Comparison of ENCODE assay signal across 8 cellular contexts in genomic region chr2:132304675-132305380, GRCh38.
DNase-seq lines count a peak whose midpoint lies in the region; ATAC-seq, FAIRE-seq and TF ChIP-seq lines count a peak whose summit lies in the region.
"Not testable (repeated sequence)": the region's sequence is repeated elsewhere in the genome, so short reads cannot be mapped to it uniquely, and the experiment has no call there.

No MANE protein-coding gene starts in this region.

- H2AFZ ChIP-seq in K562 (ENCODE audit: low read depth, low read length) (peak overlapping the region; percentile 55; the same call in 1 of the 2 replicates), fibroblast of lung (ENCODE audit: low read length) (peak overlapping the region; percentile 17)

- 11% methylated on average over 27 of the region's 27 CpGs for WGBS in K562 (ENCODE audit: insufficient coverage, low coverage, missing lambda C conversion rate)

- H3K4me1 ChIP-seq in Panc1 (ENCODE audit: control insufficient read depth, insufficient read depth, low read length); K562 (replicated peaks in 1 of 2; ENCODE audit: control insufficient read depth in 2 of 2, insufficient read depth in 2 of 2, low read length in 2 of 2); fibroblast of lung (ENCODE audit: control insufficient read depth, extremely low read depth, insufficient read depth, low read length); iPS-15b (ENCODE audit: control insufficient read depth, insufficient read depth, low read length); muscle layer of duodenum (ENCODE audit: control insufficient read depth in 1 of 2, insufficient read depth in 2 of 2, low read length in 2 of 2): not testable (repeated sequence)

- H3K9ac ChIP-seq in K562 (ENCODE audit: insufficient read depth in 1 of 2, low read depth in 2 of 2, low read length in 2 of 2); fibroblast of lung (ENCODE audit: insufficient read depth, low read length); iPS-15b (ENCODE audit: low read depth, low read length): not testable (repeated sequence)

- peak overlapping the region; percentile 38 to 55 for H3K4me3 ChIP-seq in Panc1 (ENCODE audit: low read depth in 2 of 2, low read length in 2 of 2)
- H3K4me3 ChIP-seq in K562: peak overlapping the region; percentile 26
- peak overlapping the region in 2 of 4 experiments; percentile 16 to 36 for H3K4me3 ChIP-seq in fibroblast of lung (replicated peaks in 1 of 4; ENCODE audit: control extremely low read depth in 1 of 4, insufficient read depth in 1 of 4, low read depth in 3 of 4, low read length in 4 of 4)
- H3K4me3 ChIP-seq in iPS-15b (ENCODE audit: low read depth, low read length): peak overlapping the region; percentile 76
- H3K4me3 ChIP-seq in muscle layer of duodenum (ENCODE audit: low read depth in 1 of 2, low read length in 2 of 2): peak overlapping the region; percentile 39 to 56
- peak overlapping the region; percentile 36 for H3K4me3 ChIP-seq in skeletal muscle cell (ENCODE audit: low read depth, low read length)

- not testable (repeated sequence) for FAIRE-seq in K562 (lab: Jason Lieb, UNC)

- not testable (repeated sequence) for H3K79me2 ChIP-seq in K562 (ENCODE audit: control insufficient read depth, insufficient read depth, low read length); fibroblast of lung (ENCODE audit: control insufficient read depth, insufficient read depth, low read length)

- H3K27ac ChIP-seq in Panc1 (ENCODE audit: low read length); K562 (ENCODE audit: extremely low read depth, low read depth, low read length); fibroblast of lung (ENCODE audit: insufficient read depth, low read length); muscle layer of duodenum (ENCODE audit: low read length): not testable (repeated sequence)

- not testable (repeated sequence) for TF ChIP-seq RAD21 in K562 (CRISPR knock-in tag; conservative IDR thresholded peaks at IDR 0.05 in 1 of 2, IDR thresholded peaks at IDR 0.05 in 1 of 2)

- H3K9me1 ChIP-seq in K562 (ENCODE audit: control insufficient read depth, insufficient read depth, low read length): not testable (repeated sequence)

- in situ Hi-C loops in ACHN (cut with HindIII; ENCODE audit: low pct_ligation_motif_present, low pct_unique_long_range_greater_than_20kb, low sequenced_read_pairs); Panc1 (cut with HindIII; ENCODE audit: low pct_unique_long_range_greater_than_20kb, low sequenced_read_pairs); K562 (cut with MboI): not testable (repeated sequence)

- H3K27me3 ChIP-seq in Panc1 (ENCODE audit: control insufficient read depth, insufficient read depth, low read length); K562 (ENCODE audit: control insufficient read depth in 2 of 2, insufficient read depth in 2 of 2, low read length in 2 of 2); fibroblast of lung (ENCODE audit: control insufficient read depth, insufficient read depth, low read length); iPS-15b (ENCODE audit: control insufficient read depth, insufficient read depth, low read length); muscle layer of duodenum (ENCODE audit: low read depth, low read length): not testable (repeated sequence)

- intact Hi-C loops in Panc1 (cut with micrococcal nuclease; ENCODE audit: unreplicated experiment); K562 (cut with micrococcal nuclease): not testable (repeated sequence)

- CTCF ChIA-PET in Panc1 (lab: Charles Lee); K562 (lab: Yijun Ruan, JAX; ENCODE audit: low intra/inter-chr PET ratio): not testable (repeated sequence)

- not testable (repeated sequence) for H3K9me3 ChIP-seq in Panc1 (ENCODE audit: control insufficient read depth, insufficient read depth, low read depth, low read length); K562 (replicated peaks; ENCODE audit: control insufficient read depth, insufficient read depth, low read depth, low read length); fibroblast of lung (ENCODE audit: control insufficient read depth, insufficient read depth, low read depth, low read length); iPS-15b (ENCODE audit: control insufficient read depth, insufficient read depth, low read length); muscle layer of duodenum (ENCODE audit: control insufficient read depth in 1 of 2, low read length in 2 of 2)

- POLR2A ChIA-PET in Panc1 (lab: Charles Lee); K562 (lab: Yijun Ruan, JAX): not testable (repeated sequence)

- H4K20me1 ChIP-seq in K562 (replicated peaks; ENCODE audit: control insufficient read depth, insufficient read depth, low read length); fibroblast of lung (ENCODE audit: control insufficient read depth, extremely low read depth, insufficient read depth, low read length): not testable (repeated sequence)

- DNase-seq in ACHN (peak; percentile 75), Panc1 (ENCODE audit: low read depth, low spot score) (peak; percentile 27), K562 (ENCODE audit: extremely low read depth in 1 of 4, low spot score in 3 of 4) (peak in 3 of 4 experiments; percentile 12 to 41 (median 14)), fibroblast of lung (ENCODE audit: low read depth in 2 of 2) (peak; percentile 53 to 78), skeletal muscle cell (ENCODE audit: low read depth) (peak; percentile 15)

- BruUV-seq in Panc1 (replicated peaks; lab: Mats Ljungman, UMichigan); K562 (replicated peaks; lab: Mats Ljungman, UMichigan): not testable (repeated sequence)

- TF ChIP-seq EP300 in K562 (IDR thresholded peaks at IDR 0.05; ENCODE audit: low read length): not testable (repeated sequence)

- H3K4me2 ChIP-seq in K562 (ENCODE audit: insufficient read depth, low read length): peak overlapping the region; percentile 25; the same call in 1 of the 2 replicates
- H3K4me2 ChIP-seq in fibroblast of lung (ENCODE audit: extremely low read depth, insufficient read depth, low read length): not testable (repeated sequence)

- not testable (repeated sequence) for H3K36me3 ChIP-seq in Panc1 (ENCODE audit: control insufficient read depth, insufficient read depth, low read length); K562 (ENCODE audit: control insufficient read depth, insufficient read depth, low read length); fibroblast of lung (ENCODE audit: control insufficient read depth, insufficient read depth, low read length); iPS-15b (ENCODE audit: control insufficient read depth, insufficient read depth, low read length); muscle layer of duodenum (ENCODE audit: control insufficient read depth in 1 of 2, insufficient read depth in 2 of 2, low read length in 2 of 2)

- not testable (repeated sequence) for TF ChIP-seq POLR2A in K562 (conservative IDR thresholded peaks at IDR 0.05)

- TF ChIP-seq CTCF in Panc1 (IDR thresholded peaks at IDR 0.05): 0 out of 2 replicates have a peak, but pooled peaks have one; percentile 13
- TF ChIP-seq CTCF in K562 (IDR thresholded peaks at IDR 0.05 in 2 of 3, conservative IDR thresholded peaks at IDR 0.05 in 1 of 3; ENCODE audit: insufficient read depth in 2 of 3, low read depth in 1 of 3, low read length in 3 of 3); fibroblast of lung (conservative IDR thresholded peaks at IDR 0.05 in 1 of 2, IDR thresholded peaks at IDR 0.05 in 1 of 2; ENCODE audit: low read depth in 1 of 2, low read length in 2 of 2): not testable (repeated sequence)

- ATAC-seq in GM19372 (IDR thresholded peaks at IDR 0.05; ENCODE audit: low read depth, unreplicated experiment): peak; percentile 50
- peak; percentile 100 for ATAC-seq in Panc1
- ATAC-seq in K562: peak; percentile 98

TF ChIP-seq in K562, 482 proteins besides CTCF, POLR2A, EP300 and RAD21 (continues in another document):
- peak in 1 of 3 experiments; percentile 54 for TF ChIP-seq YY1 (IDR thresholded peaks at IDR 0.05; ENCODE audit: borderline replicate concordance in 1 of 3, control insufficient read depth in 1 of 3, extremely low read depth in 1 of 3, insufficient read depth in 3 of 3, insufficient read length in 1 of 3, insufficient replicate concordance in 2 of 3, low read depth in 1 of 3, low read length in 2 of 3)
- TF ChIP-seq CEBPB (tag; IDR thresholded peaks at IDR 0.05): peak; percentile 87
- TF ChIP-seq CREB1 (IDR thresholded peaks at IDR 0.05): 0 out of 2 replicates have a peak, but pooled peaks have one; percentile 19
- TF ChIP-seq CREB1, ATF1, CEBPG (CRISPR knock-in tag; IDR thresholded peaks at IDR 0.05): not testable (repeated sequence)
- TF ChIP-seq HCFC1 (IDR thresholded peaks at IDR 0.05; ENCODE audit: low read depth, low read length): peak; percentile 74
- peak; percentile 63; the same call in 1 of the 2 replicates for TF ChIP-seq CREM (IDR thresholded peaks at IDR 0.05; ENCODE audit: low read depth)
- peak; percentile 53; the same call in 1 of the 2 replicates for TF ChIP-seq ZNF143 (CRISPR knock-in tag; IDR thresholded peaks at IDR 0.05)
- TF ChIP-seq ATF1 (tag; IDR thresholded peaks at IDR 0.05): 0 out of 2 replicates have a peak, but pooled peaks have one; percentile 34
- TF ChIP-seq NRF1 (conservative IDR thresholded peaks at IDR 0.05 in 1 of 2, IDR thresholded peaks at IDR 0.05 in 1 of 2): peak; percentile 85 to 88
- peak in 1 of 2 experiments; percentile 43; a peak in 1 of 4 replicates for TF ChIP-seq CEBPG (tag; conservative IDR thresholded peaks at IDR 0.05 in 1 of 2, IDR thresholded peaks at IDR 0.05 in 1 of 2)
- peak in 1 of 2 experiments; percentile 43; a peak in 1 of 4 replicates for TF ChIP-seq SIX5 (IDR thresholded peaks at IDR 0.05; ENCODE audit: borderline replicate concordance in 1 of 2, insufficient read depth in 1 of 2, low read depth in 1 of 2, low read length in 2 of 2)

Comparison
In these comparisons a context has a peak if more than half of its experiments do, and no peak if none do; other contexts are left out.
1. DNase-seq: peak in every context shown above with its lines; median percentile 75 in ACHN; 66 in fibroblast of lung; 27 in Panc1; 15 in skeletal muscle cell; 14 in K562.
2. ATAC-seq: peak in every context shown above with its lines; median percentile 100 in Panc1; 98 in K562; 50 in GM19372.